8 cellular contexts compared by ENCODE assay signal in genomic region chr12:27014859-27015729, GRCh38. TPM values are rescaled to one million over a fixed set of nuclear protein-coding genes. Genes with fewer than 3 reads are reported as not detected.
A peak's percentile ranks its signal among the peaks of the same experiment; 100 is the strongest.
DNase-seq lines count a peak whose midpoint lies in the region; ATAC-seq and TF ChIP-seq lines count a peak whose summit lies in the region.

No MANE protein-coding gene starts in this region.

- H2AFZ ChIP-seq in OCI-LY7 (ENCODE audit: low read length) (peak overlapping the region; percentile 98), neuronal stem cell (ENCODE audit: low read length) (peak overlapping the region; percentile 95)

- intact Hi-C loops in OCI-LY7 (cut with micrococcal nuclease; ENCODE audit: unreplicated experiment) = loop anchor here (1.0 to 10.0 kb wide), 10 partner anchors 77 to 918 kb away; partner anchors contain the start of genes FGFR1OP2, ITPR2 and STK38L

- H2AK5ac ChIP-seq in neuronal stem cell (ENCODE audit: low read depth, low read length) = no peak overlapping the region

- peak overlapping the region; percentile 93 for H3K4me3 ChIP-seq in OCI-LY7 (ENCODE audit: low read depth, low read length, poor library complexity, severe bottlenecking)
- peak overlapping the region; percentile 84 for H3K4me3 ChIP-seq in endocrine pancreas (ENCODE audit: control insufficient read depth, insufficient read depth, low read length)
- H3K4me3 ChIP-seq in neuronal stem cell (ENCODE audit: low read length in 2 of 2) = peak overlapping the region in 1 of 2 donors; percentile 90

- no peak for TF ChIP-seq CTCF in OCI-LY7 (conservative IDR thresholded peaks at IDR 0.05; ENCODE audit: low read length)

- no peak overlapping the region for H4K8ac ChIP-seq in neuronal stem cell (ENCODE audit: low read depth, low read length)

- H3K9ac ChIP-seq in endocrine pancreas (ENCODE audit: control insufficient read depth, insufficient read depth, low read length) (peak overlapping the region; percentile 91), neuronal stem cell (ENCODE audit: low read depth, low read length, poor library complexity) (no peak overlapping the region)

- H3K36me3 ChIP-seq in OCI-LY7 (ENCODE audit: insufficient read depth, low read length) = no peaks in the 10 kb centered on the region
- H3K36me3 ChIP-seq in endocrine pancreas (ENCODE audit: control insufficient read depth, insufficient read depth, low read length) = no peaks in the 10 kb centered on the region
- H3K36me3 ChIP-seq in neuronal stem cell (replicated peaks in 1 of 2; ENCODE audit: control insufficient read depth in 2 of 2, insufficient read depth in 2 of 2, low read length in 2 of 2) = peaks cover 0 to 3% of the 10 kb centered on the region in 2 donors

- H2BK12ac ChIP-seq in neuronal stem cell (ENCODE audit: low read length) = no peak overlapping the region

- H3K9me3 ChIP-seq in OCI-LY7 (ENCODE audit: low read length) (no peaks in the 10 kb centered on the region), endocrine pancreas (ENCODE audit: control insufficient read depth, low read length) (no peaks in the 10 kb centered on the region), neuronal stem cell (replicated peaks in 1 of 2; ENCODE audit: control insufficient read depth in 2 of 2, insufficient read depth in 1 of 2, low read depth in 1 of 2, low read length in 2 of 2) (no peaks in the 10 kb centered on the region)

- H3K14ac ChIP-seq in neuronal stem cell (ENCODE audit: low read length) = no peak overlapping the region

- H2BK5ac ChIP-seq in neuronal stem cell (ENCODE audit: low read length) = no peak overlapping the region

- H4K20me1 ChIP-seq in OCI-LY7 (ENCODE audit: insufficient read depth, low read length) = no peaks in the 10 kb centered on the region

- H3K9me2 ChIP-seq in OCI-LY7 (ENCODE audit: insufficient read depth, low read length) = no peaks in the 10 kb centered on the region

- H3K4ac ChIP-seq in neuronal stem cell (ENCODE audit: low read length) = no peak overlapping the region

- H2BK15ac ChIP-seq in neuronal stem cell (ENCODE audit: low read length) = no peak overlapping the region

- no peak overlapping the region for H3K18ac ChIP-seq in neuronal stem cell (ENCODE audit: low read length)

- POLR2A ChIA-PET in OCI-LY7 (lab: Charles Lee) = interaction anchor here (0.6 to 2.3 kb wide), 8 partner anchors 8 to 311 kb away, joined by 3 to 11 read pairs (median 4); partner anchors contain the start of genes ITPR2 and MED21

- H4K91ac ChIP-seq in neuronal stem cell (ENCODE audit: low read depth, low read length, poor library complexity) = no peak overlapping the region

- DNase-seq in DMS 273 (lab: John Stamatoyannopoulos, UW; ENCODE audit: unreplicated experiment) = peak; percentile 12
- no peak for DNase-seq in DMS 273 treated with DMSO at 0.1 percent for 48 hours (lab: John Stamatoyannopoulos, UW)
- DNase-seq in OCI-LY7 (ENCODE audit: low spot score) = peak; percentile 9
- no peak for DNase-seq in neuronal stem cell (ENCODE audit: low spot score)
- no peak for DNase-seq in islet precursor cell

- peaks cover 35% of the 10 kb centered on the region; the same call in 1 of the 2 replicates for H3K79me2 ChIP-seq in OCI-LY7 (ENCODE audit: insufficient read depth, low read depth, low read length)

- ATAC-seq in HG02623 (IDR thresholded peaks at IDR 0.05; ENCODE audit: unreplicated experiment) (no peak), GM19455 (IDR thresholded peaks at IDR 0.05; ENCODE audit: unreplicated experiment) (no peak)

- no CpG with 5 or more reads among the region's 12 CpGs for WGBS in neuronal stem cell (ENCODE audit: extremely low coverage in 2 of 2, insufficient read length in 2 of 2, insufficient replicate concordance in 1 of 2), 2 donors

- BruUV-seq in OCI-LY7 (replicated peaks; lab: Mats Ljungman, UMichigan) = no TSS peak

- peak overlapping the region; percentile 61 for H3K4me2 ChIP-seq in OCI-LY7 (ENCODE audit: low read length)
- no peak overlapping the region for H3K4me2 ChIP-seq in neuronal stem cell (ENCODE audit: insufficient read depth, low read length, poor library complexity, severe bottlenecking)

- H3K79me1 ChIP-seq in neuronal stem cell (ENCODE audit: low read depth, low read length) = peaks cover 2% of the 10 kb centered on the region

- peaks cover 47% of the 10 kb centered on the region for H3K4me1 ChIP-seq in OCI-LY7 (ENCODE audit: insufficient read depth, low read length, poor library complexity, severe bottlenecking)
- H3K4me1 ChIP-seq in endocrine pancreas (ENCODE audit: control insufficient read depth, insufficient read depth, low read length) = peaks cover 15% of the 10 kb centered on the region
- peaks cover 0 to 16% of the 10 kb centered on the region in 2 donors for H3K4me1 ChIP-seq in neuronal stem cell (ENCODE audit: control insufficient read depth in 2 of 2, insufficient read depth in 1 of 2, low read depth in 1 of 2, low read length in 2 of 2)

- H3K27me3 ChIP-seq in endocrine pancreas (ENCODE audit: control insufficient read depth, insufficient read depth, low read length) (no peaks in the 10 kb centered on the region), neuronal stem cell (ENCODE audit: control insufficient read depth in 3 of 3, insufficient read depth in 3 of 3, low read depth in 1 of 3, low read length in 3 of 3) (no peaks in the 10 kb centered on the region)

- H3K27ac ChIP-seq in OCI-LY7 (ENCODE audit: low read depth, low read length, poor library complexity, severe bottlenecking) = peak overlapping the region; percentile 60
- no peak overlapping the region for H3K27ac ChIP-seq in neuronal stem cell (replicated peaks; ENCODE audit: low read length)

- no peak overlapping the region for H2BK120ac ChIP-seq in neuronal stem cell (ENCODE audit: low read depth, low read length)

- CTCF ChIA-PET in OCI-LY7 (lab: Charles Lee; ENCODE audit: unreplicated experiment) = interaction anchor here (0.9 kb wide), 1 partner anchor 289 kb away, joined by 3 read pairs; no protein-coding TSS in a partner anchor

- H3K23ac ChIP-seq in neuronal stem cell (ENCODE audit: low read depth, low read length, poor library complexity) = no peak overlapping the region

RNA-seq across cellular contexts. Expression of gene TM7SF3, which starts 0.9 kb away (rescaled TPM):
- 38.2 and 48.3 TPM in 2 replicates for total RNA-seq in OCI-LY7 (2014; rRNA removed; shearing (Covaris generic))
- total RNA-seq in OCI-LY7 (2022) = 47.1 and 50.2 TPM in 2 replicates
- polyA plus RNA-seq in neuronal stem cell (2013, experiment 1 of 2) = 38.6 TPM
- 37.2 TPM for polyA plus RNA-seq in neuronal stem cell (2013, experiment 2 of 2)

RNA-seq across cellular contexts. Expression of gene MED21, which starts 7.3 kb away (rescaled TPM):
- 34.1 and 39.5 TPM in 2 replicates for total RNA-seq in OCI-LY7 (2014; rRNA removed; shearing (Covaris generic))
- 40.3 and 42.9 TPM in 2 replicates for total RNA-seq in OCI-LY7 (2022)
- polyA plus RNA-seq in neuronal stem cell (2013, experiment 1 of 2) = 35.9 TPM
- 37.9 TPM for polyA plus RNA-seq in neuronal stem cell (2013, experiment 2 of 2)

Comparison
In these comparisons a context has a peak if more than half of its experiments do, and no peak if none do; other contexts are left out.
1. DNase-seq: peak in DMS 273 (single experiment) and OCI-LY7 (single experiment); none in DMS 273 treated with DMSO at 0.1 percent for 48 hours (single experiment), neuronal stem cell (single experiment) and islet precursor cell (single experiment).